8 cellular contexts compared by ENCODE assay signal in genomic region chr1:102174259-102174863, GRCh38.
DNase-seq lines count a peak whose midpoint lies in the region; ATAC-seq and TF ChIP-seq lines count a peak whose summit lies in the region.

No MANE protein-coding gene starts in this region.

- TF ChIP-seq CTCF in LNCaP clone FGC (IDR thresholded peaks at IDR 0.05; ENCODE audit: control insufficient read depth, extremely low read depth, insufficient read depth): peak; percentile 75
- no peak for TF ChIP-seq CTCF in CD8-positive, alpha-beta T cell (IDR thresholded peaks at IDR 0.05)

- intact Hi-C loops in posterior vena cava (cut with DNase I): no loop called here
- intact Hi-C loops in CD8-positive, alpha-beta T cell (cut with DNase I, micrococcal nuclease): no loop called here

- CTCF ChIA-PET in CD8-positive, alpha-beta T cell (lab: Charles Lee): no interaction called here

- DNase-seq in LNCaP clone FGC (ENCODE audit: low read depth): no peak
- DNase-seq in islet precursor cell: peak; percentile 61
- no peak for DNase-seq in posterior vena cava (ENCODE audit: low spot score)
- no peak for DNase-seq in CD8-positive, alpha-beta T cell
- DNase-seq in NCI-H2171 treated with DMSO at 0.1 percent for 48 hours (lab: John Stamatoyannopoulos, UW): no peak
- DNase-seq in putamen (ENCODE audit: low spot score): no peak

- no peaks in the 10 kb centered on the region for H3K36me3 Mint-ChIP-seq in CD8-positive, alpha-beta T cell

- no peaks in the 10 kb centered on the region for H3K4me1 ChIP-seq in CD8-positive, alpha-beta T cell (ENCODE audit: insufficient read depth, low read length)

- no peaks in the 10 kb centered on the region for H3K9me3 ChIP-seq in CD8-positive, alpha-beta T cell (ENCODE audit: low read length)

- no peaks in the 10 kb centered on the region for H3K27me3 ChIP-seq in CD8-positive, alpha-beta T cell (ENCODE audit: insufficient read depth, low read length)

- H3K4me1 Mint-ChIP-seq in CD8-positive, alpha-beta T cell (ENCODE audit: low read depth): no peaks in the 10 kb centered on the region

- no peak overlapping the region for H3K27ac ChIP-seq in CD8-positive, alpha-beta T cell (ENCODE audit: low read depth, low read length)

- no peak overlapping the region for H3K4me3 Mint-ChIP-seq in CD8-positive, alpha-beta T cell

- ATAC-seq in GM18498 (IDR thresholded peaks at IDR 0.05; ENCODE audit: unreplicated experiment) (peak; percentile 86), GM21825 (IDR thresholded peaks at IDR 0.05; ENCODE audit: unreplicated experiment) (peak; percentile 74)
- no peak for ATAC-seq in CD8-positive, alpha-beta T cell

- no peaks in the 10 kb centered on the region for H3K36me3 ChIP-seq in CD8-positive, alpha-beta T cell (ENCODE audit: insufficient read depth, low read length)

- no peaks in the 10 kb centered on the region for H3K27me3 Mint-ChIP-seq in CD8-positive, alpha-beta T cell (ENCODE audit: low read depth)

- H3K9me3 Mint-ChIP-seq in CD8-positive, alpha-beta T cell: no peaks in the 10 kb centered on the region

- POLR2A ChIA-PET in CD8-positive, alpha-beta T cell (lab: Charles Lee): no interaction called here

- H3K4me3 ChIP-seq in LNCaP clone FGC (ENCODE audit: low read depth, low read length): no peak overlapping the region
- H3K4me3 ChIP-seq in CD8-positive, alpha-beta T cell (ENCODE audit: low read depth, low read length): no peak overlapping the region

- no peak overlapping the region for H3K27ac Mint-ChIP-seq in CD8-positive, alpha-beta T cell
